In genomic region chr16:23557779-23558330, GRCh38 we compare ENCODE assay signal across 8 cellular contexts. TPM values are rescaled to one million over a fixed set of nuclear protein-coding genes. Genes with fewer than 3 reads are reported as not detected.
DNase-seq lines count a peak whose midpoint lies in the region; TF ChIP-seq lines count a peak whose summit lies in the region.

No MANE protein-coding gene starts in this region.

- peak overlapping the region; percentile 70 for H2AFZ ChIP-seq in osteoblast (ENCODE audit: low read length)

- peaks cover 18% of the 10 kb centered on the region for H3K4me1 ChIP-seq in osteoblast (ENCODE audit: insufficient read depth, low read length)

- peak overlapping the region; percentile 93 for H3K4me3 Mint-ChIP-seq in activated T-cell treated with anti-CD3 and anti-CD28 coated beads, Interleukin-2, amount 50 U/mL, for 24 hours

- no peaks in the 10 kb centered on the region for H3K9me3 Mint-ChIP-seq in activated T-cell treated with anti-CD3 and anti-CD28 coated beads, Interleukin-2, amount 50 U/mL, for 24 hours

- no peaks in the 10 kb centered on the region for H3K9me3 ChIP-seq in osteoblast (ENCODE audit: low read depth, low read length)

- peaks cover 40% of the 10 kb centered on the region for H3K36me3 ChIP-seq in osteoblast (ENCODE audit: insufficient read depth, low read length)

- H3K4me3 ChIP-seq in HL-60 (replicated peaks; ENCODE audit: insufficient read depth, low read length) (peak overlapping the region; percentile 91), foreskin fibroblast (ENCODE audit: low read depth in 1 of 2, low read length in 2 of 2) (peak overlapping the region; percentile 88 to 98), osteoblast (ENCODE audit: insufficient read depth, low read length) (peak overlapping the region; percentile 85)

- H3K4me2 ChIP-seq in osteoblast (ENCODE audit: insufficient read depth, low read length), result peak overlapping the region; percentile 89

- H3K27ac Mint-ChIP-seq in activated T-cell treated with anti-CD3 and anti-CD28 coated beads, Interleukin-2, amount 50 U/mL, for 24 hours, result peak overlapping the region; percentile 97

- H3K27me3 Mint-ChIP-seq in activated T-cell treated with anti-CD3 and anti-CD28 coated beads, Interleukin-2, amount 50 U/mL, for 24 hours, result no peaks in the 10 kb centered on the region

- peak overlapping the region; percentile 87 for H3K27ac ChIP-seq in HL-60 (replicated peaks)
- peak overlapping the region; percentile 92 for H3K27ac ChIP-seq in osteoblast (ENCODE audit: low read depth, low read length)

- peaks cover 66% of the 10 kb centered on the region for H3K36me3 Mint-ChIP-seq in activated T-cell treated with anti-CD3 and anti-CD28 coated beads, Interleukin-2, amount 50 U/mL, for 24 hours (ENCODE audit: low read depth)

- peaks cover 70% of the 10 kb centered on the region for H3K79me2 ChIP-seq in osteoblast (ENCODE audit: insufficient read depth, low read length)

- peaks cover 19% of the 10 kb centered on the region for H4K20me1 ChIP-seq in osteoblast (ENCODE audit: insufficient read depth, low read length)

- peak; percentile 17 for DNase-seq in NCI-H510A (lab: John Stamatoyannopoulos, UW)
- no peak for DNase-seq in NCI-H510A treated with DMSO at 0.1 percent for 48 hours (lab: John Stamatoyannopoulos, UW)
- DNase-seq in HL-60 (ENCODE audit: low read depth in 1 of 2, low spot score in 1 of 2), result peak in 1 of 2 experiments; percentile 7
- no peak for DNase-seq in activated T-cell treated with anti-CD3 and anti-CD28 coated beads, Interleukin-2, amount 50 U/mL, for 24 hours
- peak in 1 of 2 donors; percentile 50 for DNase-seq in foreskin fibroblast
- DNase-seq in osteoblast (ENCODE audit: insufficient read length, low spot score, missing footprints), result peak; percentile 73
- DNase-seq in NCI-H2107 treated with DMSO at 0.1 percent for 48 hours (lab: John Stamatoyannopoulos, UW; ENCODE audit: unreplicated experiment), result no peak
- DNase-seq in GM03348 (ENCODE audit: low spot score), result no peak

- H3K4me1 Mint-ChIP-seq in activated T-cell treated with anti-CD3 and anti-CD28 coated beads, Interleukin-2, amount 50 U/mL, for 24 hours (ENCODE audit: low read depth), result peaks cover 48% of the 10 kb centered on the region

- TF ChIP-seq CTCF in HL-60 (IDR thresholded peaks at IDR 0.05; ENCODE audit: insufficient read depth, low read length), result no peak
- TF ChIP-seq CTCF in foreskin fibroblast (IDR thresholded peaks at IDR 0.05; ENCODE audit: low read depth, low read length), result no peak
- TF ChIP-seq CTCF in osteoblast (IDR thresholded peaks at IDR 0.05; ENCODE audit: extremely low read depth, low read depth, low read length), result no peak

- H3K27me3 ChIP-seq in HL-60 (ENCODE audit: insufficient read depth, poor library complexity, severe bottlenecking) (no peaks in the 10 kb centered on the region), osteoblast (ENCODE audit: insufficient read depth, low read length) (no peaks in the 10 kb centered on the region)

RNA-seq across cellular contexts. Expression of gene UBFD1, which starts 0.3 kb away (rescaled TPM):
- total RNA-seq in osteoblast, result 94.3 and 109 TPM in 2 replicates

RNA-seq across cellular contexts. Expression of gene EARS2, which starts 0.7 kb away (rescaled TPM):
- 26.8 and 32.6 TPM in 2 replicates for total RNA-seq in osteoblast

RNA-seq across cellular contexts. Expression of gene NDUFAB1, which starts 38.3 kb away (rescaled TPM):
- 43.1 and 50.7 TPM in 2 replicates for total RNA-seq in osteoblast

RNA-seq across cellular contexts. Expression of gene GGA2, which starts 47.6 kb away (rescaled TPM):
- total RNA-seq in osteoblast, result 18.1 and 26.2 TPM in 2 replicates

Comparison
In these comparisons a context has a peak if more than half of its experiments do, and no peak if none do; other contexts are left out.
1. DNase-seq: peak in NCI-H510A (single experiment) and osteoblast (single experiment); none in NCI-H510A treated with DMSO at 0.1 percent for 48 hours (single experiment), activated T-cell treated with anti-CD3 and anti-CD28 coated beads, Interleukin-2, amount 50 U/mL, for 24 hours (single experiment), NCI-H2107 treated with DMSO at 0.1 percent for 48 hours (single experiment) and GM03348 (single experiment).
2. Peak in every context shown above with its lines, with median percentiles within 50 percentile points of each other: H3K4me3 ChIP-seq.